Comparison of ENCODE assay signal across 27 cellular contexts in genomic region chr22:36726007-36726380, GRCh38. TPM values are rescaled to one million over a fixed set of nuclear protein-coding genes. Genes with fewer than 3 reads are reported as not detected.
"Had no signal": no experiment of that assay in that cellular context is flagged by ENCODE, and none has a peak within 500 bp of the region (broad histone marks: within the 10 kb centered on the region; RNA-seq: fewer than 3 reads in every experiment).

No MANE protein-coding gene starts in this region.

- H3K27me3 ChIP-seq: vagina had no signal

- H3K4me3 ChIP-seq: lower lobe of right lung, thoracic aorta, vagina had no signal

- H3K4me1 ChIP-seq: lower lobe of right lung, vagina had no signal

- ATAC-seq: activated naive CD4-positive, alpha-beta T cell treated with anti-CD3 and anti-CD28 coated beads, Interleukin-2, amount 50 U/mL, for 72 hours; activated T-cell treated with anti-CD3 and anti-CD28 coated beads, Interleukin-2, amount 50 U/mL, for 72 hours; effector memory CD8-positive, alpha-beta T cell; lower lobe of right lung; right cardiac atrium; stimulated activated naive CD8-positive, alpha-beta T cell treated with anti-CD3 and anti-CD28 coated beads, Interleukin-15, Interleukin-2, amounts not matched to agents 100 U/mL and 50 U/mL, for 24 hours had no signal

- H3K27ac ChIP-seq: lower lobe of right lung, thoracic aorta, vagina had no signal

- H3K9me3 ChIP-seq: lower lobe of right lung, thoracic aorta, vagina had no signal

- H3K36me3 ChIP-seq: lower lobe of right lung, thoracic aorta, vagina had no signal

- DNase-seq: activated B cell treated with CpG ODN at 0.5 μM for 24 hours; activated CD4-positive, alpha-beta T cell treated with anti-CD3 and anti-CD28 coated beads for 4 hours; activated CD4-positive, alpha-beta T cell treated with anti-CD3 and anti-CD28 coated beads, Interleukin-2, amount 50 U/mL, for 4 hours; activated naive CD4-positive, alpha-beta T cell; activated T-cell treated with anti-CD3 and anti-CD28 coated beads for 4 hours; activated T-cell treated with anti-CD3 and anti-CD28 coated beads, Interleukin-2, amount 50 U/mL, for 72 hours; effector memory CD8-positive, alpha-beta T cell; hippocampal formation; kidney; lower lobe of right lung; mesendoderm; nephron progenitor cell; right cardiac atrium; stimulated activated CD4-positive, alpha-beta T cell treated with anti-CD3 and anti-CD28 coated beads, Interleukin-12 subunit alpha, Interleukin-12 subunit beta, amount 100 ng/mL, for 4 hours; stimulated activated CD4-positive, alpha-beta T cell treated with anti-CD3 and anti-CD28 coated beads, Interleukin-4, amount 100 ng/mL, for 1 hour; stimulated activated naive CD8-positive, alpha-beta T cell treated with anti-CD3 and anti-CD28 coated beads, Interleukin-15, Interleukin-2, amounts not matched to agents 100 U/mL and 50 U/mL, for 24 hours; T-helper 1 cell had no signal

RNA-seq across cellular contexts. Expression of gene CACNG2, which starts 22.4 kb away (rescaled TPM):
- total RNA-seq: activated B cell treated with CpG ODN at 0.5 μM for 24 hours; activated naive CD4-positive, alpha-beta T cell treated with anti-CD3 and anti-CD28 coated beads, Interleukin-2, amount 50 U/mL, for 72 hours; activated T-cell treated with anti-CD3 and anti-CD28 coated beads, Interleukin-2, amount 50 U/mL, for 72 hours; bronchial epithelial cell; endothelial cell of umbilical vein; fibroblast of lung; fibroblast of villous mesenchyme; kidney; lower lobe of right lung; mucosa of gallbladder; right cardiac atrium; skeletal muscle tissue; thoracic aorta; vagina had no signal
- polyA plus RNA-seq: endothelial cell of umbilical vein, esophagus, fibroblast of lung, right cardiac atrium had no signal
